In the genomic region with DNA sequence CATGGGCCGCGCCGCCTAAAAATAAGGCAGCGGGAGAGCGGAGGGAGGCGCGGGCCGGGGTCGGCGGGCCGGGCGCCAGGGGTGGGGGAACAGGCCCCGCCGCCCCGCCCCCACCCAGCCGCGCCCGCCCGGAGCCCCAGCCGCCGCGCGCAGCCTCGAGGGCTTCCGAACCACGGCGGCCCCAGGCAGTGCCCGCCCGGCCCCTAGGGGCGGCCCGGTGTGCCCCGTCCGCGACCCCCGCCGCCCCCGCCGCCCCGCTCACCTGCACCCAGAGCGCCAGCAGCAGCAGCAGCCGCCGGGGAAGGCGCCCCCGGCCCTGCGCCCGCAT, we compare ENCODE assay signal across 1 cellular context.
TF ChIP-seq lines count a peak whose summit lies in the region.

No MANE protein-coding gene starts in this region.

TF ChIP-seq in K562, 482 proteins besides CTCF, POLR2A, EP300 and RAD21 (continued from another document):
- TF ChIP-seq, protein P1, sequence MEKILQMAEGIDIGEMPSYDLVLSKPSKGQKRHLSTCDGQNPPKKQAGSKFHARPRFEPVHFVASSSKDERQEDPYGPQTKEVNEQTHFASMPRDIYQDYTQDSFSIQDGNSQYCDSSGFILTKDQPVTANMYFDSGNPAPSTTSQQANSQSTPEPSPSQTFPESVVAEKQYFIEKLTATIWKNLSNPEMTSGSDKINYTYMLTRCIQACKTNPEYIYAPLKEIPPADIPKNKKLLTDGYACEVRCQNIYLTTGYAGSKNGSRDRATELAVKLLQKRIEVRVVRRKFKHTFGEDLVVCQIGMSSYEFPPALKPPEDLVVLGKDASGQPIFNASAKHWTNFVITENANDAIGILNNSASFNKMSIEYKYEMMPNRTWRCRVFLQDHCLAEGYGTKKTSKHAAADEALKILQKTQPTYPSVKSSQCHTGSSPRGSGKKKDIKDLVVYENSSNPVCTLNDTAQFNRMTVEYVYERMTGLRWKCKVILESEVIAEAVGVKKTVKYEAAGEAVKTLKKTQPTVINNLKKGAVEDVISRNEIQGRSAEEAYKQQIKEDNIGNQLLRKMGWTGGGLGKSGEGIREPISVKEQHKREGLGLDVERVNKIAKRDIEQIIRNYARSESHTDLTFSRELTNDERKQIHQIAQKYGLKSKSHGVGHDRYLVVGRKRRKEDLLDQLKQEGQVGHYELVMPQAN (IDR thresholded peaks at IDR 0.05; ENCODE audit: borderline replicate concordance), result no peak
- TF ChIP-seq TCF3 (CRISPR knock-in tag; IDR thresholded peaks at IDR 0.05), result no peak
- no peak for TF ChIP-seq SRSF3 (IDR thresholded peaks at IDR 0.05; ENCODE audit: insufficient read depth, low read length)
- no peak for TF ChIP-seq EGR1 (conservative IDR thresholded peaks at IDR 0.05)
- TF ChIP-seq PHF20 (IDR thresholded peaks at IDR 0.05; ENCODE audit: partially characterized antibody), result no peak
- no peak for TF ChIP-seq ZNF23 (CRISPR knock-in tag; IDR thresholded peaks at IDR 0.05)
- no peak for TF ChIP-seq IFI16 (CRISPR knock-in tag; IDR thresholded peaks at IDR 0.05)
- no peak for TF ChIP-seq ZNF79 (CRISPR knock-in tag; IDR thresholded peaks at IDR 0.05; ENCODE audit: low read depth)
- TF ChIP-seq ARID2 (IDR thresholded peaks at IDR 0.05), result no peak
- TF ChIP-seq XRCC5 (IDR thresholded peaks at IDR 0.05; ENCODE audit: low read depth, low read length), result no peak
- TF ChIP-seq NONO (IDR thresholded peaks at IDR 0.05; ENCODE audit: low read depth in 2 of 2, low read length in 1 of 2), result no peak
TF ChIP-seq in K562: peak in this region for 0.
